Comparison of ENCODE assay signal across 8 cellular contexts in genomic region chr15:44537728-44538240, GRCh38. TPM values are rescaled to one million over a fixed set of nuclear protein-coding genes. Genes with fewer than 3 reads are reported as not detected.
DNase-seq lines count a peak whose midpoint lies in the region; ATAC-seq and TF ChIP-seq lines count a peak whose summit lies in the region.

No MANE protein-coding gene starts in this region.

- H3K36me3 ChIP-seq in brain microvascular endothelial cell (replicated peaks), result peaks cover 8% of the 10 kb centered on the region
- H3K36me3 ChIP-seq in liver (ENCODE audit: control insufficient read depth in 4 of 4, insufficient read depth in 3 of 4, low read depth in 1 of 4, low read length in 3 of 4), result peaks cover 0 to 5% (median 1%) of the 10 kb centered on the region in 4 donors
- no peaks in the 10 kb centered on the region for H3K36me3 ChIP-seq in transverse colon

- peak; percentile 21 for DNase-seq in MV-4-11 (lab: John Stamatoyannopoulos, UW)
- DNase-seq in brain microvascular endothelial cell, result peak; percentile 25
- DNase-seq in transverse colon, result no peak
- no peak for DNase-seq in stimulated activated CD4-positive, alpha-beta T cell treated with anti-CD3 and anti-CD28 coated beads, Interleukin-1b, Interleukin-23, amount 100 ng/mL, for 48 hours

- ATAC-seq in HG03469 (IDR thresholded peaks at IDR 0.05; ENCODE audit: unreplicated experiment) (no peak), HG03432 (IDR thresholded peaks at IDR 0.05; ENCODE audit: unreplicated experiment) (no peak)

- H3K27me3 ChIP-seq in brain microvascular endothelial cell (replicated peaks), result no peaks in the 10 kb centered on the region
- no peaks in the 10 kb centered on the region for H3K27me3 ChIP-seq in liver (ENCODE audit: control insufficient read depth in 4 of 4, insufficient read depth in 4 of 4, low read length in 3 of 4)
- no peaks in the 10 kb centered on the region for H3K27me3 ChIP-seq in transverse colon

- H3K4me3 ChIP-seq in GM08714 (ENCODE audit: low read length), result peak overlapping the region; percentile 93
- H3K4me3 ChIP-seq in brain microvascular endothelial cell (ENCODE audit: low read depth, low read length), result peak overlapping the region; percentile 79
- H3K4me3 ChIP-seq in liver (ENCODE audit: low read depth in 1 of 3, low read length in 3 of 3), result peak overlapping the region; percentile 95 to 98 (median 96)
- H3K4me3 ChIP-seq in transverse colon, result peak overlapping the region; percentile 59 to 93 (median 72)

- TF ChIP-seq CTCF in brain microvascular endothelial cell (IDR thresholded peaks at IDR 0.05; ENCODE audit: low read depth, low read length, missing control alignments), result no peak
- no peak for TF ChIP-seq CTCF in liver (IDR thresholded peaks at IDR 0.05; ENCODE audit: low read depth, low read length, missing input control)
- peak in 2 of 5 experiments; percentile 26 to 31 for TF ChIP-seq CTCF in transverse colon (IDR thresholded peaks at IDR 0.05)

- H3K9me3 ChIP-seq in liver (ENCODE audit: control insufficient read depth in 4 of 4, low read length in 3 of 4) (no peaks in the 10 kb centered on the region), transverse colon (no peaks in the 10 kb centered on the region)

- H3K27ac ChIP-seq in brain microvascular endothelial cell (peak overlapping the region; percentile 91), liver (ENCODE audit: low read depth in 1 of 2, low read length in 2 of 2) (peak overlapping the region; percentile 97), transverse colon (peak overlapping the region; percentile 97 to 100 (median 98))

- 4% methylated on average over 13 of the region's 13 CpGs for WGBS in liver
- WGBS in transverse colon (ENCODE audit: low coverage in 1 of 2), 2 donors, result 5 to 8% methylated on average over 8 to 13 of the region's 13 CpGs

- H3K4me1 ChIP-seq in liver (ENCODE audit: control insufficient read depth in 4 of 4, insufficient read depth in 4 of 4, low read length in 3 of 4), result peaks cover 11 to 35% (median 22%) of the 10 kb centered on the region in 4 donors
- H3K4me1 ChIP-seq in transverse colon, result peaks cover 23 to 50% (median 42%) of the 10 kb centered on the region in 4 donors

- no peak for TF ChIP-seq EP300 in transverse colon (IDR thresholded peaks at IDR 0.05; ENCODE audit: low read depth)

- TF ChIP-seq POLR2A in transverse colon (IDR thresholded peaks at IDR 0.05), result no peak

- H3K9ac ChIP-seq in liver (ENCODE audit: low read depth in 1 of 2, low read length in 2 of 2), result peak overlapping the region; percentile 88 to 97

- in situ Hi-C loops in brain microvascular endothelial cell (cut with HindIII; ENCODE audit: low pct_ligation_motif_present, low sequenced_read_pairs), result no loop called here
- in situ Hi-C loops in transverse colon (cut with MboI; ENCODE audit: low pct_ligation_motif_present in 1 of 4, low pct_unique_long_range_greater_than_20kb in 1 of 4, low sequenced_read_pairs in 3 of 4), result no loop called here

- intact Hi-C loops in transverse colon (cut with DNase I; ENCODE audit: low total_unique reads), result loop anchor here (10.0 kb wide), 1 partner anchor 113 kb away; the partner anchor contains the start of gene CTDSPL2

- TF ChIP-seq RAD21 in liver (IDR thresholded peaks at IDR 0.05), result no peak

TF ChIP-seq in liver, 16 proteins besides CTCF, POLR2A, EP300 and RAD21:
- TF ChIP-seq MAX (IDR thresholded peaks at IDR 0.05) (no peak), ZBTB33 (IDR thresholded peaks at IDR 0.05) (peak; percentile 35)

RNA-seq across cellular contexts. Expression of gene EIF3J, which starts 0.8 kb away (rescaled TPM):
- total RNA-seq in liver, result 10 to 100 TPM; 39.5 to 49.9 TPM
- polyA plus RNA-seq in liver, result 10 to 100 TPM; 23.5 to 39.7 TPM
- 10 to 100 TPM; 27.7 to 55.6 (median 42.2) TPM for total RNA-seq in transverse colon

Comparison
In these comparisons a context has a peak if more than half of its experiments do, and no peak if none do; other contexts are left out.
1. DNase-seq: peak in MV-4-11 (single experiment) and brain microvascular endothelial cell (single experiment); none in transverse colon (single experiment) and stimulated activated CD4-positive, alpha-beta T cell treated with anti-CD3 and anti-CD28 coated beads, Interleukin-1b, Interleukin-23, amount 100 ng/mL, for 48 hours (single experiment).
2. Peak in every context shown above with its lines, with median percentiles within 50 percentile points of each other: H3K4me3 ChIP-seq and H3K27ac ChIP-seq.